In the genomic region with DNA sequence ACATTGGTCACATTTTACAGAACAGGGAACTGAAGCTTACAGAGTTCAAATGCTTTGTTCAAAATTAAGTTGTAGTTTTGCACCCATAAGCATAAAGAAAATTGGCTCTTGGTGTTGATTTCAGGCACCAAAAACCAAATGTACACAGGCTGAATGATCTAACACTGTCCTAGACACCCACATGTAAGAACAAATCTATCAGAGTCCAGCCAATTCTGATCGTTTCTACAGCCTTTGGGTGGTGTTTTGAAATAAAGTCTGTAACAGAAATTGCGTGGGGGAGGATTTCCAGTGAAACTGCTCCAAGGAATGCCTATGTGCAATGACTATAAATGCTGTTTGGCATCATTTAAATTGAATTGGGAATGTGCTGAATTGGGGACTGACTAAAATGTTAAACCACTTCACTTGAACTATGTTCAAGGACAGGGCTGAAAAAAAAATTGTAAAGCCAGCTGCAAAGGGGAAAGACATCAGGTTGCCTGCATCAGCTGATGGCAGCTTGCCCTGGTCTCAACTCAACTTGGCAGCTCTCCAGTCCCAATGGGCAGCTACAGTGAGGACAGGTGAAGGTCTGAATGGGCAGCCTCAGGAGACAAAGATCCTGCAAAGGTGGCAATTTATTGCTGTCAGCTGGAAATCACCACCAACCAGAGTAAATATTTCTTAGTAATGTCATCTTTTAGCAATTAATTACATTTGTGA, we compare ENCODE assay signal across 25 cellular contexts.
A peak's percentile ranks its signal among the peaks of the same experiment; 100 is the strongest.
DNase-seq lines count a peak whose midpoint lies in the region; ATAC-seq, FAIRE-seq and TF ChIP-seq lines count a peak whose summit lies in the region.
"Had no signal": no experiment of that assay in that cellular context is flagged by ENCODE, and none has a peak within 500 bp of the region (broad histone marks: within the 10 kb centered on the region; RNA-seq: fewer than 3 reads in every experiment).

No MANE protein-coding gene starts in this region.

- no peak overlapping the region for H3K4me3 Mint-ChIP-seq in activated naive CD8-positive, alpha-beta T cell treated with anti-CD3 and anti-CD28 coated beads, Interleukin-2, amount 50 U/mL, for 24 hours
- H3K4me3 Mint-ChIP-seq: activated CD4-positive, alpha-beta memory T cell treated with anti-CD3 and anti-CD28 coated beads, Interleukin-2, amount 10 ng/mL, durations not matched to agents 7 days and 5 days; activated naive CD8-positive, alpha-beta T cell; nephron; T-cell had no signal

- H3K36me3 Mint-ChIP-seq in activated naive CD8-positive, alpha-beta T cell treated with anti-CD3 and anti-CD28 coated beads, Interleukin-2, amount 50 U/mL, for 24 hours (ENCODE audit: low read depth), result no peaks in the 10 kb centered on the region
- H3K36me3 Mint-ChIP-seq: activated naive CD8-positive, alpha-beta T cell; T-cell had no signal

- intact Hi-C loops in pancreas (cut with DNase I), result no loop called here

- WGBS in pancreas, 2 donors, result 11 to 25% methylated on average over 2 of the region's 2 CpGs

- H3K9me3 ChIP-seq in pancreas, result no peaks in the 10 kb centered on the region
- H3K9me3 ChIP-seq: BLaER1, breast epithelium, gastroesophageal sphincter had no signal

- no peaks in the 10 kb centered on the region for H3K9me3 Mint-ChIP-seq in activated naive CD8-positive, alpha-beta T cell treated with anti-CD3 and anti-CD28 coated beads, Interleukin-2, amount 50 U/mL, for 24 hours
- H3K9me3 Mint-ChIP-seq: nephron had no signal

- H3K36me3 ChIP-seq in pancreas, result no peaks in the 10 kb centered on the region
- H3K36me3 ChIP-seq: BLaER1, breast epithelium, gastroesophageal sphincter had no signal

- no peak overlapping the region for H3K27ac ChIP-seq in pancreas
- H3K27ac ChIP-seq: 22Rv1, BLaER1, breast epithelium, dorsolateral prefrontal cortex, gastroesophageal sphincter, VCaP had no signal

- no peaks in the 10 kb centered on the region for H3K4me1 Mint-ChIP-seq in activated naive CD8-positive, alpha-beta T cell treated with anti-CD3 and anti-CD28 coated beads, Interleukin-2, amount 50 U/mL, for 24 hours
- H3K4me1 Mint-ChIP-seq: activated CD4-positive, alpha-beta memory T cell treated with anti-CD3 and anti-CD28 coated beads, Interleukin-2, amount 10 ng/mL, durations not matched to agents 7 days and 5 days; T-cell had no signal

- DNase-seq in NCI-H1417 (lab: John Stamatoyannopoulos, UW) (peak; percentile 36 to 80 (median 50)), NCI-H1417 treated with DMSO at 0.1 percent for 48 hours (lab: John Stamatoyannopoulos, UW) (no peak), NCI-H2196 treated with DMSO at 0.1 percent for 48 hours (lab: John Stamatoyannopoulos, UW; ENCODE audit: unreplicated experiment) (peak; percentile 94), astrocyte of the hippocampus (ENCODE audit: low read depth, low spot score) (peak; percentile 4), pancreas (peak; percentile 70 to 85 (median 75))
- DNase-seq in activated naive CD8-positive, alpha-beta T cell treated with anti-CD3 and anti-CD28 coated beads, Interleukin-2, amount 50 U/mL, for 24 hours, result no peak
- DNase-seq: activated CD4-positive, alpha-beta memory T cell treated with anti-CD3 and anti-CD28 coated beads, Interleukin-2, amount 10 ng/mL, durations not matched to agents 7 days and 5 days; activated T-cell treated with anti-CD3 and anti-CD28 coated beads, Interleukin-2, amount 50 U/mL, for 48 hours; DMS 273 treated with DMSO at 0.1 percent for 48 hours; Karpas-422; NCI-H1694 treated with DMSO at 0.1 percent for 48 hours; stimulated activated CD4-positive, alpha-beta T cell treated with anti-CD3 and anti-CD28 coated beads, Interleukin-15, amount 100 ng/mL, for 24 hours; stimulated activated naive CD8-positive, alpha-beta T cell treated with anti-CD3 and anti-CD28 coated beads, Interleukin-15, Interleukin-2, amounts not matched to agents 100 U/mL and 50 U/mL, for 24 hours; T-cell had no signal

- no peaks in the 10 kb centered on the region for H3K27me3 Mint-ChIP-seq in activated naive CD8-positive, alpha-beta T cell treated with anti-CD3 and anti-CD28 coated beads, Interleukin-2, amount 50 U/mL, for 24 hours
- H3K27me3 Mint-ChIP-seq: activated CD4-positive, alpha-beta memory T cell treated with anti-CD3 and anti-CD28 coated beads, Interleukin-2, amount 10 ng/mL, durations not matched to agents 7 days and 5 days; activated naive CD8-positive, alpha-beta T cell; T-cell had no signal

- FAIRE-seq in pancreas (lab: Jason Lieb, UNC), result no peak

- peak; percentile 82 to 94 (median 88) for ATAC-seq in pancreas
- ATAC-seq in HG03135 (IDR thresholded peaks at IDR 0.05; ENCODE audit: unreplicated experiment), result no peak
- no peak for ATAC-seq in activated naive CD8-positive, alpha-beta T cell treated with anti-CD3 and anti-CD28 coated beads, Interleukin-2, amount 50 U/mL, for 24 hours
- no peak for ATAC-seq in HG03045 (IDR thresholded peaks at IDR 0.05; ENCODE audit: unreplicated experiment)
- ATAC-seq: gastroesophageal sphincter; stimulated activated naive CD8-positive, alpha-beta T cell treated with anti-CD3 and anti-CD28 coated beads, Interleukin-15, Interleukin-2, amounts not matched to agents 100 U/mL and 50 U/mL, for 24 hours; T-cell had no signal

- no peaks in the 10 kb centered on the region for H3K27me3 ChIP-seq in pancreas
- H3K27me3 ChIP-seq: BLaER1, breast epithelium, gastroesophageal sphincter had no signal

- H3K4me1 ChIP-seq in pancreas, result peaks cover 0 to 11% (median 8%) of the 10 kb centered on the region in 3 donors
- H3K4me1 ChIP-seq: BLaER1, breast epithelium, gastroesophageal sphincter had no signal

- H3K4me3 ChIP-seq in pancreas, result no peak overlapping the region
- H3K4me3 ChIP-seq: BLaER1, breast epithelium, dorsolateral prefrontal cortex, gastroesophageal sphincter, lung had no signal

- no peak for TF ChIP-seq CTCF in pancreas (IDR thresholded peaks at IDR 0.05)

- H3K27ac Mint-ChIP-seq in activated naive CD8-positive, alpha-beta T cell treated with anti-CD3 and anti-CD28 coated beads, Interleukin-2, amount 50 U/mL, for 24 hours, result no peak overlapping the region
- H3K27ac Mint-ChIP-seq: activated CD4-positive, alpha-beta memory T cell treated with anti-CD3 and anti-CD28 coated beads, Interleukin-2, amount 10 ng/mL, durations not matched to agents 7 days and 5 days; activated naive CD8-positive, alpha-beta T cell; nephron; T-cell had no signal

Comparison
In these comparisons a context has a peak if more than half of its experiments do, and no peak if none do; other contexts are left out.
1. DNase-seq: peak in NCI-H1417 (3 of 3), NCI-H2196 treated with DMSO at 0.1 percent for 48 hours (single experiment), astrocyte of the hippocampus (single experiment) and pancreas (6 of 6); none in NCI-H1417 treated with DMSO at 0.1 percent for 48 hours (single experiment) and activated naive CD8-positive, alpha-beta T cell treated with anti-CD3 and anti-CD28 coated beads, Interleukin-2, amount 50 U/mL, for 24 hours (single experiment).
2. ATAC-seq: peak in pancreas (4 of 4); none in HG03135 (single experiment), activated naive CD8-positive, alpha-beta T cell treated with anti-CD3 and anti-CD28 coated beads, Interleukin-2, amount 50 U/mL, for 24 hours (single experiment) and HG03045 (single experiment).